Comparison of ENCODE assay signal across 8 cellular contexts in the genomic region with DNA sequence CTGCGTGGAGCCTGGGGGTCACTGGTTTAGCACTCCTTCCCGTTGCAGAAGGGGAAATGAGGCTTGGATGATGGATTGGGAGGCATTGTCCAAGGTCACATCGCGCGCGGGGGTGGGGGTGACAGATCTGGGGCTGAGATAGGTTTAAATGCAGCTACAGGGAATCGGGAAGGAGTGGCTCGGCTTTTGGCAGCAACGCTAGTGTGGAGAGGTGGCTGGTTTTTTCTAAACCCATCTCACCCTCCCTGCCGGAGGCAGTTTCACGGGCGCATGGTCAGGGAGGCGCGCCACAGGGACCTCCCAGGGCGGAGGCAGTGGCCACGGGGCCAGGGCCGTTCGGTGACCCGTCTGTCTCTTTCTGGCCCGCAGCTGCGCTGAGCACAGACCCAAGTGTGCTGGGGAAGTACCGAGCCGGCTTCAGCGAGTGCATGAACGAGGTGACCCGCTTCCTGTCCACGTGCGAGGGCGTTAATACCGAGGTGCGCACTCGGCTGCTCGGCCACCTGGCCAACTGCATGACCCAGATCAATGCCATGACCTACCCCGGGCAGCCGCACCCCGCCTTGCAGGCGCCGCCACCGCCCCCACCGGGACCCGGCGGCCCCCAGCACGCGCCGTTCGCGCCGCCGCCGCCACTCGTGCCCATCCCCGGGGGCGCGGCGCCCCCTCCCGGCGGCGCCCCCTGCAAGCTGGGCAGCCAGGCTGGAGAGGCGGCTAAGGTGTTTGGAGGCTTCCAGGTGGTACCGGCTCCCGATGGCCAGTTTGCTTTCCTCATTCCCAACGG. TPM values are rescaled to one million over a fixed set of nuclear protein-coding genes. Genes with fewer than 3 reads are reported as not detected.
DNase-seq lines count a peak whose midpoint lies in the region; ATAC-seq, FAIRE-seq and TF ChIP-seq lines count a peak whose summit lies in the region.

No MANE protein-coding gene starts in this region.

- peaks cover 7% of the 10 kb centered on the region for H3K36me3 ChIP-seq in Caco-2 (ENCODE audit: control insufficient read depth, insufficient read depth, low read length)
- no peaks in the 10 kb centered on the region for H3K36me3 ChIP-seq in left ventricle myocardium inferior

- peak; percentile 69 for DNase-seq in Caco-2
- peak; percentile 84 for DNase-seq in GM19239 (ENCODE audit: insufficient read length, low spot score)
- DNase-seq in RWPE1 (ENCODE audit: low spot score), result no peak
- peak; percentile 47 for DNase-seq in activated naive CD8-positive, alpha-beta T cell treated with anti-CD3 and anti-CD28 coated beads, Interleukin-2, amount 50 U/mL, for 24 hours
- peak; percentile 63 for DNase-seq in left ventricle myocardium inferior
- DNase-seq in renal cortical epithelial cell (ENCODE audit: low read depth), result peak; percentile 55
- no peak for DNase-seq in OCI-M2 (lab: John Stamatoyannopoulos, UW; ENCODE audit: unreplicated experiment)

- peak overlapping the region; percentile 97 for H3K27ac ChIP-seq in RWPE1
- H3K27ac ChIP-seq in left ventricle myocardium inferior (replicated peaks), result peak overlapping the region; percentile 99

- H3K27me3 ChIP-seq in Caco-2 (replicated peaks; ENCODE audit: control insufficient read depth, insufficient read depth, low read length), result no peaks in the 10 kb centered on the region
- no peaks in the 10 kb centered on the region for H3K27me3 ChIP-seq in left ventricle myocardium inferior (ENCODE audit: low read depth)

- no peaks in the 10 kb centered on the region for H3K9me3 ChIP-seq in Caco-2
- H3K9me3 ChIP-seq in left ventricle myocardium inferior (replicated peaks), result no peaks in the 10 kb centered on the region

- peak overlapping the region; percentile 88 for H3K4me3 Mint-ChIP-seq in Caco-2 (ENCODE audit: unreplicated experiment)
- peak overlapping the region; percentile 75 for H3K4me3 Mint-ChIP-seq in activated naive CD8-positive, alpha-beta T cell treated with anti-CD3 and anti-CD28 coated beads, Interleukin-2, amount 50 U/mL, for 24 hours

- H3K27ac Mint-ChIP-seq in Caco-2 (ENCODE audit: unreplicated experiment), result peak overlapping the region; percentile 91
- no peak overlapping the region for H3K27ac Mint-ChIP-seq in activated naive CD8-positive, alpha-beta T cell treated with anti-CD3 and anti-CD28 coated beads, Interleukin-2, amount 50 U/mL, for 24 hours

- H3K36me3 Mint-ChIP-seq in Caco-2 (ENCODE audit: insufficient read depth, unreplicated experiment), result peaks cover 78% of the 10 kb centered on the region
- no peaks in the 10 kb centered on the region for H3K36me3 Mint-ChIP-seq in activated naive CD8-positive, alpha-beta T cell treated with anti-CD3 and anti-CD28 coated beads, Interleukin-2, amount 50 U/mL, for 24 hours (ENCODE audit: low read depth)

- BruUV-seq in Caco-2 (replicated peaks; lab: Mats Ljungman, UMichigan), result no TSS peak

- FAIRE-seq in GM19239 (lab: Jason Lieb, UNC), result peak; percentile 23

- peak; percentile 25 to 55 for TF ChIP-seq CTCF in Caco-2 (IDR thresholded peaks at IDR 0.05; ENCODE audit: insufficient read depth in 1 of 2, low read depth in 1 of 2, low read length in 1 of 2, severe bottlenecking in 1 of 2, unreplicated experiment in 1 of 2)
- TF ChIP-seq CTCF in RWPE1 (conservative IDR thresholded peaks at IDR 0.05; ENCODE audit: low read depth), result peak; percentile 72
- TF ChIP-seq CTCF in left ventricle myocardium inferior (IDR thresholded peaks at IDR 0.05; ENCODE audit: borderline replicate concordance), result peak; percentile 56

- POLR2A ChIA-PET in Caco-2 (lab: Charles Lee) (interaction anchor here (1.1 kb wide), 1 partner anchor 36 kb away, joined by 3 read pairs; no protein-coding TSS in a partner anchor), RWPE1 (lab: Yijun Ruan, JAX; ENCODE audit: low non-redundant PET) (no interaction called here)

- ATAC-seq in HG03521 (IDR thresholded peaks at IDR 0.05; ENCODE audit: unreplicated experiment), result peak; percentile 31
- ATAC-seq in activated naive CD8-positive, alpha-beta T cell treated with anti-CD3 and anti-CD28 coated beads, Interleukin-2, amount 50 U/mL, for 24 hours, result no peak

- CTCF ChIA-PET in Caco-2 (lab: Charles Lee), result interaction anchor here (1.7 to 5.4 kb wide), 2 partner anchors 36 to 178 kb away, joined by 4 to 47 read pairs; no protein-coding TSS in a partner anchor
- CTCF ChIA-PET in RWPE1 (lab: Yijun Ruan, JAX), result interaction anchor here (0.5 to 6.6 kb wide), 10 partner anchors 33 to 1152 kb away, joined by 3 to 56 read pairs (median 3); no protein-coding TSS in a partner anchor

- no peaks in the 10 kb centered on the region for H3K27me3 Mint-ChIP-seq in Caco-2 (ENCODE audit: insufficient read depth, unreplicated experiment)
- peaks cover 64% of the 10 kb centered on the region for H3K27me3 Mint-ChIP-seq in activated naive CD8-positive, alpha-beta T cell treated with anti-CD3 and anti-CD28 coated beads, Interleukin-2, amount 50 U/mL, for 24 hours

- H3K4me3 ChIP-seq in Caco-2 (ENCODE audit: low read depth, low read length) (peak overlapping the region; percentile 76), left ventricle myocardium inferior (peak overlapping the region; percentile 86)

- H3K4me1 Mint-ChIP-seq in Caco-2 (ENCODE audit: low read depth, unreplicated experiment), result peaks cover 27% of the 10 kb centered on the region
- peaks cover 63% of the 10 kb centered on the region for H3K4me1 Mint-ChIP-seq in activated naive CD8-positive, alpha-beta T cell treated with anti-CD3 and anti-CD28 coated beads, Interleukin-2, amount 50 U/mL, for 24 hours

- no peaks in the 10 kb centered on the region for H3K9me3 Mint-ChIP-seq in Caco-2 (ENCODE audit: unreplicated experiment)
- H3K9me3 Mint-ChIP-seq in activated naive CD8-positive, alpha-beta T cell treated with anti-CD3 and anti-CD28 coated beads, Interleukin-2, amount 50 U/mL, for 24 hours, result no peaks in the 10 kb centered on the region

- H3K4me1 ChIP-seq in Caco-2, result peaks cover 38% of the 10 kb centered on the region
- H3K4me1 ChIP-seq in left ventricle myocardium inferior, result peaks cover 79% of the 10 kb centered on the region

- intact Hi-C loops in Caco-2 (cut with micrococcal nuclease; ENCODE audit: unreplicated experiment) (loop anchor here (2.0 kb wide), 3 partner anchors 15 to 159 kb away; no protein-coding TSS in a partner anchor), left ventricle myocardium inferior (cut with micrococcal nuclease) (loop anchor here (5.0 to 10.0 kb wide), 2 partner anchors 167 to 355 kb away; no protein-coding TSS in a partner anchor)

RNA-seq across cellular contexts. Expression of a gene that starts 1.6 kb away (rescaled TPM):
- 123 and 128 TPM in 2 replicates for total RNA-seq in Caco-2 (2022)
- 13.4 TPM for total RNA-seq in left ventricle myocardium inferior
- 9.4 and 18.6 TPM in 2 replicates for total RNA-seq in renal cortical epithelial cell

Comparison
In these comparisons a context has a peak if more than half of its experiments do, and no peak if none do; other contexts are left out.
1. DNase-seq: peak in Caco-2 (2 of 2), GM19239 (single experiment), activated naive CD8-positive, alpha-beta T cell treated with anti-CD3 and anti-CD28 coated beads, Interleukin-2, amount 50 U/mL, for 24 hours (single experiment), left ventricle myocardium inferior (single experiment) and renal cortical epithelial cell (single experiment); none in RWPE1 (single experiment) and OCI-M2 (single experiment).
2. Peak in every context shown above with its lines, with median percentiles within 50 percentile points of each other: CTCF ChIP-seq.